10 cellular contexts compared by ENCODE assay signal in the genomic region with DNA sequence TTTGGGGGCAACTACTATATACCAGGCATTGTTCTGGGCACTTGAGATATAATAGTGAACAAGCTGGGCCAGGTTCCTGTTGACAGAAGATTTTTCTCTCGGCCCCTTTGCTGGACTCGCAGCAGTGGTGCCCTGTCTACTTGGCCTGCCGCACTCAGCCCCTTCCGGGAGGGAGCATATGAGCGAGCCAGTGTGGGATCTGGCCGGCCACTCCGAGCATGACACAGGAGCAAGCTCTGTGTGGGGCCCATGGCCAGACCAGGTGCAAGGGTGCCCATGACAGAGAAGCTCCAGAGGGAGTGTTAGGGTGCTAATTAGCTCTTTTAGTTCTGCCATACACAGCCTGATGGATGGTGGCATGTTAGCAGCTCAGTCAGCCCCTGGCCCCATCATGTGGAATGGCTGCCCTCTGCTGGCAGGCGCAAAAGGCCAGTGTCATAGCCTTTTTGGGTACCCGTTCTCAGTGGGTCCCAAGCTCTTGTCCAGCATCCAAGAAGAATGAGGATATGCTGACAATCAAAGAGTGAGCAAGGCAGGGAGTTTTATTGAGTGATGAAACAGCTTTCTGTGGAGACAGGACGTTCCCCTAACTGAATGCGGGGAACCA. TPM values are rescaled to one million over a fixed set of nuclear protein-coding genes. Genes with fewer than 3 reads are reported as not detected.
DNase-seq lines count a peak whose midpoint lies in the region; ATAC-seq and TF ChIP-seq lines count a peak whose summit lies in the region.
"Had no signal": no experiment of that assay in that cellular context is flagged by ENCODE, and none has a peak within 500 bp of the region (broad histone marks: within the 10 kb centered on the region; RNA-seq: fewer than 3 reads in every experiment).

No MANE protein-coding gene starts in this region.

- ATAC-seq in Panc1 = peak; percentile 87
- no peak for ATAC-seq in HG02938 (IDR thresholded peaks at IDR 0.05; ENCODE audit: unreplicated experiment)
- ATAC-seq in GM21360 (IDR thresholded peaks at IDR 0.05; ENCODE audit: unreplicated experiment) = no peak

- DNase-seq in activated CD4-positive, alpha-beta T cell treated with anti-CD3 and anti-CD28 coated beads, Interleukin-2, amount 10 ng/mL, durations not matched to agents 24 days and 14 days = peak; percentile 71
- DNase-seq in activated CD4-positive, alpha-beta T cell treated with anti-CD3 and anti-CD28 coated beads, Interleukin-2, amount 50 U/mL, for 4 hours = no peak
- DNase-seq in Panc1 (ENCODE audit: low read depth, low spot score) (no peak), fibroblast of the aortic adventitia (ENCODE audit: low read depth) (peak; percentile 5), T-helper 9 cell (no peak)
- peak; percentile 18 to 43 for DNase-seq in stimulated activated CD4-positive, alpha-beta T cell treated with anti-CD3 and anti-CD28 coated beads, Interleukin-2, amount 100 ng/mL, for 24 hours

- no peaks in the 10 kb centered on the region for H3K9me3 ChIP-seq in Panc1 (ENCODE audit: control insufficient read depth, insufficient read depth, low read depth, low read length)
- H3K9me3 ChIP-seq: thoracic aorta had no signal

- CTCF ChIA-PET in Panc1 (lab: Charles Lee) = interaction anchor here (0.7 to 1.1 kb wide), 2 partner anchors 32 to 241 kb away, joined by 3 to 5 read pairs; no protein-coding TSS in a partner anchor

- no TSS peak for BruUV-seq in Panc1 (replicated peaks; lab: Mats Ljungman, UMichigan)

- H3K4me1 ChIP-seq in Panc1 (ENCODE audit: control insufficient read depth, insufficient read depth, low read length) = no peaks in the 10 kb centered on the region

- POLR2A ChIA-PET in Panc1 (lab: Charles Lee) = no interaction called here

- no peak overlapping the region for H3K27ac ChIP-seq in Panc1 (ENCODE audit: low read length)
- H3K27ac ChIP-seq: thoracic aorta, VCaP had no signal

- in situ Hi-C loops in Panc1 (cut with HindIII; ENCODE audit: low pct_unique_long_range_greater_than_20kb, low sequenced_read_pairs) = no loop called here

- no peaks in the 10 kb centered on the region for H3K36me3 Mint-ChIP-seq in activated CD4-positive, alpha-beta T cell treated with anti-CD3 and anti-CD28 coated beads, Interleukin-2, amount 10 ng/mL, durations not matched to agents 24 days and 14 days (ENCODE audit: low read depth)

- intact Hi-C loops in activated CD4-positive, alpha-beta T cell treated with anti-CD3 and anti-CD28 coated beads, Interleukin-2, amount 10 ng/mL, durations not matched to agents 24 days and 14 days (cut with micrococcal nuclease) = loop anchor here (2.0 kb wide), 1 partner anchor 57 kb away; no protein-coding TSS in a partner anchor
- intact Hi-C loops in Panc1 (cut with micrococcal nuclease; ENCODE audit: unreplicated experiment) = no loop called here

- no peaks in the 10 kb centered on the region for H3K9me3 Mint-ChIP-seq in activated CD4-positive, alpha-beta T cell treated with anti-CD3 and anti-CD28 coated beads, Interleukin-2, amount 10 ng/mL, durations not matched to agents 24 days and 14 days

- H3K27me3 Mint-ChIP-seq in activated CD4-positive, alpha-beta T cell treated with anti-CD3 and anti-CD28 coated beads, Interleukin-2, amount 10 ng/mL, durations not matched to agents 24 days and 14 days = peaks cover 5% of the 10 kb centered on the region

- H3K4me3 ChIP-seq in Panc1 (ENCODE audit: low read depth in 2 of 2, low read length in 2 of 2) (no peak overlapping the region), fibroblast of the aortic adventitia (ENCODE audit: low read depth, low read length) (no peak overlapping the region)
- H3K4me3 ChIP-seq: thoracic aorta had no signal

- no peak overlapping the region for H3K27ac Mint-ChIP-seq in activated CD4-positive, alpha-beta T cell treated with anti-CD3 and anti-CD28 coated beads, Interleukin-2, amount 10 ng/mL, durations not matched to agents 24 days and 14 days

- H3K4me1 Mint-ChIP-seq in activated CD4-positive, alpha-beta T cell treated with anti-CD3 and anti-CD28 coated beads, Interleukin-2, amount 10 ng/mL, durations not matched to agents 24 days and 14 days = no peaks in the 10 kb centered on the region

- peak; percentile 74 for TF ChIP-seq CTCF in Panc1 (IDR thresholded peaks at IDR 0.05)
- peak; percentile 35 for TF ChIP-seq CTCF in fibroblast of the aortic adventitia (IDR thresholded peaks at IDR 0.05; ENCODE audit: insufficient read depth, low read length)

- H3K27me3 ChIP-seq in Panc1 (ENCODE audit: control insufficient read depth, insufficient read depth, low read length) = no peaks in the 10 kb centered on the region

- H3K36me3 ChIP-seq in Panc1 (ENCODE audit: control insufficient read depth, insufficient read depth, low read length) = no peaks in the 10 kb centered on the region
- H3K36me3 ChIP-seq: thoracic aorta had no signal

- H3K4me3 Mint-ChIP-seq in activated CD4-positive, alpha-beta T cell treated with anti-CD3 and anti-CD28 coated beads, Interleukin-2, amount 10 ng/mL, durations not matched to agents 24 days and 14 days = no peak overlapping the region

RNA-seq across cellular contexts. Expression of a gene that starts 9.3 kb away (rescaled TPM):
- total RNA-seq in activated CD4-positive, alpha-beta T cell treated with anti-CD3 and anti-CD28 coated beads, Interleukin-2, amount 10 ng/mL, durations not matched to agents 24 days and 14 days = 0.07 TPM in 1 of 2 replicates, not detected in the other
- total RNA-seq in Panc1 (2021; ENCODE audit: unreplicated experiment) (0.10 TPM), fibroblast of the aortic adventitia (ENCODE audit: low replicate concordance) (not detected in 2 replicates)
- polyA plus RNA-seq in Panc1 (2012; ENCODE audit: insufficient read length) = 0.15 TPM
- total RNA-seq: thoracic aorta had no signal

Comparison
In these comparisons a context has a peak if more than half of its experiments do, and no peak if none do; other contexts are left out.
1. DNase-seq: peak in activated CD4-positive, alpha-beta T cell treated with anti-CD3 and anti-CD28 coated beads, Interleukin-2, amount 10 ng/mL, durations not matched to agents 24 days and 14 days (single experiment), fibroblast of the aortic adventitia (single experiment) and stimulated activated CD4-positive, alpha-beta T cell treated with anti-CD3 and anti-CD28 coated beads, Interleukin-2, amount 100 ng/mL, for 24 hours (2 of 2); none in activated CD4-positive, alpha-beta T cell treated with anti-CD3 and anti-CD28 coated beads, Interleukin-2, amount 50 U/mL, for 4 hours (0 of 2), Panc1 (single experiment) and T-helper 9 cell (single experiment).